Comparison of ENCODE assay signal across 8 cellular contexts in genomic region chr1:6602669-6603423, GRCh38. TPM values are rescaled to one million over a fixed set of nuclear protein-coding genes. Genes with fewer than 3 reads are reported as not detected.
DNase-seq lines count a peak whose midpoint lies in the region; ATAC-seq and TF ChIP-seq lines count a peak whose summit lies in the region.

A gene with protein sequence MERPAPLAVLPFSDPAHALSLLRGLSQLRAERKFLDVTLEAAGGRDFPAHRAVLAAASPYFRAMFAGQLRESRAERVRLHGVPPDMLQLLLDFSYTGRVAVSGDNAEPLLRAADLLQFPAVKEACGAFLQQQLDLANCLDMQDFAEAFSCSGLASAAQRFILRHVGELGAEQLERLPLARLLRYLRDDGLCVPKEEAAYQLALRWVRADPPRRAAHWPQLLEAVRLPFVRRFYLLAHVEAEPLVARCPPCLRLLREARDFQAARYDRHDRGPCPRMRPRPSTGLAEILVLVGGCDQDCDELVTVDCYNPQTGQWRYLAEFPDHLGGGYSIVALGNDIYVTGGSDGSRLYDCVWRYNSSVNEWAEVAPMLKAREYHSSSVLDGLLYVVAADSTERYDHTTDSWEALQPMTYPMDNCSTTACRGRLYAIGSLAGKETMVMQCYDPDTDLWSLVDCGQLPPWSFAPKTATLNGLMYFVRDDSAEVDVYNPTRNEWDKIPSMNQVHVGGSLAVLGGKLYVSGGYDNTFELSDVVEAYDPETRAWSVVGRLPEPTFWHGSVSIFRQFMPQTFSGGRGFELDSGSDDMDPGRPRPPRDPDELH (minus strand): TSS chr1:6602869. CDS start chr1:6602817, 52 bp downstream.

- peaks cover 10% of the 10 kb centered on the region; the same call in 1 of the 2 replicates for H4K20me1 ChIP-seq in DOHH2 (ENCODE audit: control insufficient read depth, insufficient read depth, low read depth, low read length)

- peaks cover 10% of the 10 kb centered on the region for H3F3A ChIP-seq in DOHH2 (ENCODE audit: control insufficient read depth, insufficient read depth)

- peaks cover 25% of the 10 kb centered on the region for H3K79me2 ChIP-seq in DOHH2 (ENCODE audit: control insufficient read depth, low read length)

- peak; percentile 46 for ATAC-seq in GM21619 (IDR thresholded peaks at IDR 0.05; ENCODE audit: unreplicated experiment)
- ATAC-seq in SK-N-SH treated with all-trans-retinoic acid at 6 μM for 48 hours, result peak; percentile 78
- peak; percentile 78 for ATAC-seq in omental fat pad (ENCODE audit: low FRiP score)

- H3K9me2 ChIP-seq in DOHH2 (replicated peaks; ENCODE audit: control insufficient read depth, low read length), result no peaks in the 10 kb centered on the region

- H3K4me2 ChIP-seq in DOHH2 (ENCODE audit: low read length), result peak within 1 kb of the TSS; percentile 93

- peaks cover 43% of the 10 kb centered on the region for H3K27me3 ChIP-seq in DOHH2 (ENCODE audit: control insufficient read depth, low read length)

- TF ChIP-seq CTCF in DOHH2 (IDR thresholded peaks at IDR 0.05; ENCODE audit: low read depth, low read length, poor library complexity, severe bottlenecking), result no peak
- no peak for TF ChIP-seq CTCF in omental fat pad (IDR thresholded peaks at IDR 0.05)

- DNase-seq in KG1 (lab: John Stamatoyannopoulos, UW) (peak; percentile 76), globus pallidus (ENCODE audit: low spot score) (peak; percentile 92), omental fat pad (ENCODE audit: low spot score) (peak; percentile 42)
- peak; percentile 87 for DNase-seq in activated naive CD4-positive, alpha-beta T cell treated with anti-CD3 and anti-CD28 coated beads, Interleukin-2, amount 50 U/mL, for 16 hours

- peaks cover 45% of the 10 kb centered on the region for H3K4me1 ChIP-seq in DOHH2 (ENCODE audit: control insufficient read depth, low read length)

- H3K4me3 ChIP-seq in DOHH2 (ENCODE audit: low read length), result peak within 1 kb of the TSS; percentile 80

- H3K36me3 ChIP-seq in DOHH2 (ENCODE audit: control insufficient read depth, low read length), result peaks cover 2% of the 10 kb centered on the region; the same call in 1 of the 2 replicates

- H3K9me3 ChIP-seq in DOHH2 (ENCODE audit: control insufficient read depth, insufficient read depth, low read length), result no peaks in the 10 kb centered on the region

- no peak within 1 kb of the TSS for H3K27ac ChIP-seq in DOHH2 (ENCODE audit: low read depth, low read length)
- peak within 1 kb of the TSS; percentile 96 for H3K27ac ChIP-seq in temporal lobe (ENCODE audit: low read depth, low read length)

TF ChIP-seq in SK-N-SH treated with all-trans-retinoic acid at 6 μM for 48 hours, 23 proteins besides CTCF, POLR2A, EP300 and RAD21:
- TF ChIP-seq GLIS3 (CRISPR knock-in tag; IDR thresholded peaks at IDR 0.05), result no peak
- no peak for TF ChIP-seq ARNTL (CRISPR knock-in tag; IDR thresholded peaks at IDR 0.05; ENCODE audit: borderline replicate concordance, low read depth)

RNA-seq across cellular contexts. Expression of the gene that starts here (rescaled TPM):
- 10 to 100 TPM; 48.3 to 98.5 (median 57.0) TPM for total RNA-seq in omental fat pad
- 6.4 TPM for total RNA-seq in temporal lobe

Comparison
In these comparisons a context has a peak if more than half of its experiments do, and no peak if none do; other contexts are left out.
1. DNase-seq: peak in every context shown above with its lines; median percentile 92 in globus pallidus; 87 in activated naive CD4-positive, alpha-beta T cell treated with anti-CD3 and anti-CD28 coated beads, Interleukin-2, amount 50 U/mL, for 16 hours; 76 in KG1; 42 in omental fat pad.